ENCODE assay signal across 11 cellular contexts in genomic region chr3:153285982-153286381, GRCh38.
DNase-seq lines count a peak whose midpoint lies in the region; ATAC-seq, FAIRE-seq and TF ChIP-seq lines count a peak whose summit lies in the region.
"Had no signal": no experiment of that assay in that cellular context is flagged by ENCODE, and none has a peak within 500 bp of the region (broad histone marks: within the 10 kb centered on the region; RNA-seq: fewer than 3 reads in every experiment).

No MANE protein-coding gene starts in this region.

- no peaks in the 10 kb centered on the region for H3K27me3 ChIP-seq in naive thymus-derived CD4-positive, alpha-beta T cell (ENCODE audit: control insufficient read depth in 2 of 2, insufficient read depth in 2 of 2, low read length in 2 of 2)

- peak; percentile 68 for FAIRE-seq in H54 (lab: Jason Lieb, UNC)

- H3K4me1 Mint-ChIP-seq in CD14-positive monocyte, result peaks cover 53% of the 10 kb centered on the region
- H3K4me1 Mint-ChIP-seq in MCF 10A (ENCODE audit: insufficient read depth, unreplicated experiment), result peaks cover 35% of the 10 kb centered on the region
- peaks cover 33 to 63% (median 58%) of the 10 kb centered on the region in 7 donors for H3K4me1 Mint-ChIP-seq in naive thymus-derived CD4-positive, alpha-beta T cell

- H3K27me3 Mint-ChIP-seq in CD14-positive monocyte (ENCODE audit: low read depth in 3 of 3) (peaks cover 0 to 6% (median 0%) of the 10 kb centered on the region in 3 donors), MCF 10A (ENCODE audit: insufficient read depth, unreplicated experiment) (no peaks in the 10 kb centered on the region)
- no peaks in the 10 kb centered on the region for H3K27me3 Mint-ChIP-seq in naive thymus-derived CD4-positive, alpha-beta T cell

- TF ChIP-seq CTCF in CD14-positive monocyte (IDR thresholded peaks at IDR 0.05) (no peak), MCF 10A (IDR thresholded peaks at IDR 0.05; ENCODE audit: unreplicated experiment) (no peak)

- TF ChIP-seq POLR2A in H54 (IDR thresholded peaks at IDR 0.05; ENCODE audit: low read depth, low read length), result no peak

- no peak for DNase-seq in CD14-positive monocyte (ENCODE audit: low spot score)
- no peak for DNase-seq in H54 (ENCODE audit: insufficient read length, low spot score)
- no peak for DNase-seq in MCF 10A (ENCODE audit: unreplicated experiment)
- DNase-seq in naive thymus-derived CD4-positive, alpha-beta T cell, result no peak
- DNase-seq in Ammon's horn (ENCODE audit: low spot score), result no peak
- no peak for DNase-seq in T1000 (lab: John Stamatoyannopoulos, UW)
- no peak for DNase-seq in HCEC 1CT
- DNase-seq: NCI-H187, right cardiac atrium had no signal

- H3K36me3 ChIP-seq in naive thymus-derived CD4-positive, alpha-beta T cell (ENCODE audit: control insufficient read depth in 2 of 3, insufficient read depth in 3 of 3, low read length in 3 of 3), result no peaks in the 10 kb centered on the region

- H3K36me3 Mint-ChIP-seq in CD14-positive monocyte (no peaks in the 10 kb centered on the region), MCF 10A (ENCODE audit: insufficient read depth, unreplicated experiment) (no peaks in the 10 kb centered on the region)
- H3K36me3 Mint-ChIP-seq in naive thymus-derived CD4-positive, alpha-beta T cell, result peaks cover 0 to 6% (median 0%) of the 10 kb centered on the region in 5 donors

- no peaks in the 10 kb centered on the region for H3K9me3 ChIP-seq in naive thymus-derived CD4-positive, alpha-beta T cell (ENCODE audit: control insufficient read depth in 2 of 3, low read length in 3 of 3)

- peak overlapping the region; percentile 92 to 98 (median 96) for H3K27ac Mint-ChIP-seq in CD14-positive monocyte
- peak overlapping the region; percentile 93 for H3K27ac Mint-ChIP-seq in MCF 10A (ENCODE audit: low read depth, unreplicated experiment)
- peak overlapping the region; percentile 37 to 89 (median 70) for H3K27ac Mint-ChIP-seq in naive thymus-derived CD4-positive, alpha-beta T cell

- no peak overlapping the region for H3K4me3 Mint-ChIP-seq in CD14-positive monocyte
- H3K4me3 Mint-ChIP-seq in MCF 10A (ENCODE audit: unreplicated experiment), result no peak overlapping the region
- H3K4me3 Mint-ChIP-seq in naive thymus-derived CD4-positive, alpha-beta T cell, result peak overlapping the region in 6 of 10 donors; percentile 1 to 41 (median 24)

- CTCF ChIA-PET in MCF 10A (lab: Yijun Ruan, JAX), result interaction anchor here (0.6 to 3.2 kb wide), 6 partner anchors 114 to 309 kb away, joined by 3 to 16 read pairs (median 3); no protein-coding TSS in a partner anchor
- CTCF ChIA-PET in naive thymus-derived CD4-positive, alpha-beta T cell (lab: Charles Lee), result interaction anchor here (0.6 to 3.5 kb wide), 3 partner anchors 12 to 122 kb away, joined by 3 to 22 read pairs (median 12); no protein-coding TSS in a partner anchor

- BruUV-seq in MCF 10A (replicated peaks; lab: Mats Ljungman, UMichigan), result no TSS peak

- intact Hi-C loops in CD14-positive monocyte (cut with micrococcal nuclease), result loop anchor here (2.0 to 10.0 kb wide), 4 partner anchors 39 to 125 kb away; partner anchors contain the start of gene RAP2B (in 1 of the 2)
- intact Hi-C loops in MCF 10A (cut with micrococcal nuclease), result loop anchor here (5.0 kb wide), 1 partner anchor 64 kb away; no protein-coding TSS in a partner anchor
- intact Hi-C loops in naive thymus-derived CD4-positive, alpha-beta T cell (cut with micrococcal nuclease), result loop anchor here (5.0 kb wide), 2 partner anchors 259 to 311 kb away; no protein-coding TSS in a partner anchor

- POLR2A ChIA-PET in MCF 10A (lab: Yijun Ruan, JAX), result interaction anchor here (0.7 to 5.8 kb wide), 8 partner anchors 9 to 235 kb away, joined by 3 to 160 read pairs (median 8); partner anchors contain the start of gene RAP2B
- POLR2A ChIA-PET in naive thymus-derived CD4-positive, alpha-beta T cell (lab: Charles Lee), result interaction anchor here (0.5 to 6.0 kb wide), 6 partner anchors 38 to 981 kb away, joined by 3 to 38 read pairs (median 4); partner anchors contain the start of gene RAP2B

- H3K27ac ChIP-seq in naive thymus-derived CD4-positive, alpha-beta T cell (ENCODE audit: low read depth, low read length), result no peak overlapping the region
- H3K27ac ChIP-seq: C4-2B had no signal

- peaks cover 0 to 6% (median 3%) of the 10 kb centered on the region in 7 donors for H3K9me3 Mint-ChIP-seq in CD14-positive monocyte
- no peaks in the 10 kb centered on the region for H3K9me3 Mint-ChIP-seq in MCF 10A (ENCODE audit: unreplicated experiment)
- H3K9me3 Mint-ChIP-seq in naive thymus-derived CD4-positive, alpha-beta T cell, result peaks cover 0 to 2% (median 0%) of the 10 kb centered on the region in 11 donors

- ATAC-seq in naive thymus-derived CD4-positive, alpha-beta T cell, result no peak
- no peak for ATAC-seq in HG02763 (IDR thresholded peaks at IDR 0.05; ENCODE audit: unreplicated experiment)

- H3K4me3 ChIP-seq in naive thymus-derived CD4-positive, alpha-beta T cell (ENCODE audit: low read length), result no peak overlapping the region

- peaks cover 23 to 41% of the 10 kb centered on the region in 2 donors for H3K4me1 ChIP-seq in naive thymus-derived CD4-positive, alpha-beta T cell (ENCODE audit: control insufficient read depth in 2 of 2, insufficient read depth in 2 of 2, low read length in 2 of 2)

Comparison
In these comparisons a context has a peak if more than half of its experiments do, and no peak if none do; other contexts are left out.
1. H3K4me3 Mint-ChIP-seq: peak in naive thymus-derived CD4-positive, alpha-beta T cell (6 of 10); none in CD14-positive monocyte (0 of 2) and MCF 10A (single experiment).
2. Peak in every context shown above with its lines, with median percentiles within 50 percentile points of each other: H3K27ac Mint-ChIP-seq.